ENCODE assay signal across 9 cellular contexts in the genomic region with DNA sequence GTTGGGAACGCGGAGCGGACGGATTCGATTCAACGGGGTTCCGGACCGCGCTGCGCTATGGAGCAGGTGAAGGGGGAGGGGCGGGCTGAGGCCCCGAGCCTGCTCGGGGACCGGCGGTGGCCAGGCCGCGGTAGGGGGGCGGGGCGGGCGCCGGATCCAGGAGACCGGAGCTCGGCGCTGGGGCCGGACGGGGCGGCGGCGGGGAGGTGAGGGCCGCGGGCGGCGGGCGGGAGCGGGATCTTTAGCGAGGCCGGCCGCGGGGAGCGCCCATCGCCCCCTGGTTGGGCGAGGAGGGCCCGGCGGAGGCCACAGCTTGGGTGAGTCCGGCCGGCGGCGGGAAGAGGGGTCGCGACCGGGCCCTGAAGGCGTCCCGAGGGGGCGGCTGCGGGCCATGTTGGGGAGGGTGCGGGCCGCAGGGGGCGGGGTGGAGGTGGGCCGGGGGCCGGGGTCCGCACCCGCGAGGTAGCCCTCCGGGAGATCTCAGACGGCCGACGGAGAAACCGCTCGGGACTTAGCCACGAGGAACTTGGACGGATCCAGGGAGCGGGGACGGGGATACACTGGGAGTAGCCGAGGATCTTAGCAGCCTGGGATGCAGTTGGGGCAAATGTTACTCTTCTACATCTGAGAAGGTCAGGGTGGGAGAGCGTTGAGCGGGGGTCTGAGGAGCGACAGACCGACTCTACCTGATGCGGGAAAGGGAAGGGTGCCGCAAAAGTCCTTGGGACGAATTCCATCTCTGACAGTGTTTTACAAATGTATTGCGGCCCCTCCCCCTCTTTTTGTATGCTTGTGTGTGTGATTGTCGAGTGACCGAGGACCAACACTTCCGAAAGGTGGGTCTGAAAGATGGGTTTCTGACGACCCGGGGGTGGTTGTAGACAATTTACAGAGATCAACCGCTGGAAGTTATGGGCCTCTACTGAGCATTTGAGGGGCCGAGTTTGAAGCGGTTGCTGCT. TPM values are rescaled to one million over a fixed set of nuclear protein-coding genes. Genes with fewer than 3 reads are reported as not detected.
A peak's percentile ranks its signal among the peaks of the same experiment; 100 is the strongest.
DNase-seq lines count a peak whose midpoint lies in the region; ATAC-seq, FAIRE-seq and TF ChIP-seq lines count a peak whose summit lies in the region.
"Had no signal": no experiment of that assay in that cellular context is flagged by ENCODE, and none has a peak within 500 bp of the region (broad histone marks: within the 10 kb centered on the region; RNA-seq: fewer than 3 reads in every experiment).

No MANE protein-coding gene starts in this region.

- intact Hi-C loops in activated naive CD4-positive, alpha-beta T cell treated with anti-CD3 and anti-CD28 coated beads for 36 hours (cut with micrococcal nuclease) = loop anchor here (1.0 to 5.0 kb wide), 5 partner anchors 20 to 591 kb away; partner anchors contain the start of genes ESRRA, MACROD1, MARK2 and RPS6KA4

- no peak overlapping the region for H3K4me3 ChIP-seq in HUES48 (ENCODE audit: low read depth, low read length)

- no peak overlapping the region for H3K9ac ChIP-seq in HUES48 (ENCODE audit: low read depth, low read length)

- peaks cover 55% of the 10 kb centered on the region for H3K4me1 Mint-ChIP-seq in activated naive CD4-positive, alpha-beta T cell treated with anti-CD3 and anti-CD28 coated beads for 36 hours (ENCODE audit: low read depth)
- peaks cover 21 to 56% (median 45%) of the 10 kb centered on the region in 4 donors for H3K4me1 Mint-ChIP-seq in naive thymus-derived CD8-positive, alpha-beta T cell

- H3K27ac Mint-ChIP-seq in activated naive CD4-positive, alpha-beta T cell treated with anti-CD3 and anti-CD28 coated beads for 36 hours = peak overlapping the region; percentile 94
- H3K27ac Mint-ChIP-seq in naive thymus-derived CD8-positive, alpha-beta T cell = peak overlapping the region; percentile 91 to 99 (median 96)

- H3K9me3 Mint-ChIP-seq in activated naive CD4-positive, alpha-beta T cell treated with anti-CD3 and anti-CD28 coated beads for 36 hours = no peaks in the 10 kb centered on the region
- no peaks in the 10 kb centered on the region for H3K9me3 Mint-ChIP-seq in naive thymus-derived CD8-positive, alpha-beta T cell

- peak overlapping the region; percentile 80 for H3K27ac ChIP-seq in HUES48 (ENCODE audit: low read depth, low read length)
- H3K27ac ChIP-seq: neutrophil had no signal

- no peaks in the 10 kb centered on the region for H3K27me3 Mint-ChIP-seq in activated naive CD4-positive, alpha-beta T cell treated with anti-CD3 and anti-CD28 coated beads for 36 hours (ENCODE audit: low read depth)
- peaks cover 0 to 2% (median 0%) of the 10 kb centered on the region in 5 donors for H3K27me3 Mint-ChIP-seq in naive thymus-derived CD8-positive, alpha-beta T cell

- no peak for ATAC-seq in naive thymus-derived CD8-positive, alpha-beta T cell
- no peak for ATAC-seq in HG03342 (IDR thresholded peaks at IDR 0.05; ENCODE audit: unreplicated experiment)
- no peak for ATAC-seq in HG02759 (IDR thresholded peaks at IDR 0.05; ENCODE audit: unreplicated experiment)

- peaks cover 7% of the 10 kb centered on the region; the same call in 1 of the 2 replicates for H3K4me1 ChIP-seq in HUES48 (ENCODE audit: control insufficient read depth, insufficient read depth, low read length)

- no peak overlapping the region for H3K4me3 Mint-ChIP-seq in activated naive CD4-positive, alpha-beta T cell treated with anti-CD3 and anti-CD28 coated beads for 36 hours
- H3K4me3 Mint-ChIP-seq in naive thymus-derived CD8-positive, alpha-beta T cell = peak overlapping the region in 8 of 10 donors; percentile 96 to 100 (median 98)

- H3K9me3 ChIP-seq in HUES48 (ENCODE audit: control insufficient read depth, insufficient read depth, low read length) = no peaks in the 10 kb centered on the region
- H3K9me3 ChIP-seq: neutrophil had no signal

- POLR2A ChIA-PET in naive thymus-derived CD8-positive, alpha-beta T cell (lab: Charles Lee) = interaction anchor here (0.6 to 4.0 kb wide), 26 partner anchors 16 to 1533 kb away, joined by 3 to 58 read pairs (median 4); partner anchors contain the start of genes CCDC88B, ESRRA, FERMT3 and FKBP2

- H3K36me3 Mint-ChIP-seq in activated naive CD4-positive, alpha-beta T cell treated with anti-CD3 and anti-CD28 coated beads for 36 hours (ENCODE audit: low read depth) = peaks cover 12% of the 10 kb centered on the region
- peaks cover 0 to 25% (median 0%) of the 10 kb centered on the region in 3 donors for H3K36me3 Mint-ChIP-seq in naive thymus-derived CD8-positive, alpha-beta T cell

- H3K27me3 ChIP-seq in HUES48 (ENCODE audit: control insufficient read depth, insufficient read depth, low read length) = no peaks in the 10 kb centered on the region
- H3K27me3 ChIP-seq: neutrophil had no signal

- no peak for FAIRE-seq in D721Med (lab: Jason Lieb, UNC)

- peaks cover 15% of the 10 kb centered on the region for H3K36me3 ChIP-seq in HUES48 (ENCODE audit: control insufficient read depth, insufficient read depth, low read length)
- H3K36me3 ChIP-seq: neutrophil had no signal

- DNase-seq in D721Med (ENCODE audit: insufficient read length, low spot score) (no peak), NCI-H2107 treated with DMSO at 0.1 percent for 48 hours (lab: John Stamatoyannopoulos, UW; ENCODE audit: unreplicated experiment) (no peak), CD1c-positive myeloid dendritic cell (ENCODE audit: extremely low spot score) (no peak)
- peak; percentile 60 for DNase-seq in activated naive CD4-positive, alpha-beta T cell treated with anti-CD3 and anti-CD28 coated beads for 36 hours
- peak in 5 of 10 donors; percentile 23 to 44 (median 36) for DNase-seq in naive thymus-derived CD8-positive, alpha-beta T cell

- CTCF ChIA-PET in activated naive CD4-positive, alpha-beta T cell treated with anti-CD3 and anti-CD28 coated beads for 36 hours (lab: Charles Lee) = interaction anchor here (0.7 to 4.7 kb wide), 6 partner anchors 9 to 118 kb away, joined by 3 to 25 read pairs (median 4); partner anchors contain the start of gene FERMT3

- TF ChIP-seq CTCF in D721Med (IDR thresholded peaks at IDR 0.05; ENCODE audit: insufficient read depth, missing control alignments) = peak; percentile 12

RNA-seq across cellular contexts. Expression of gene STIP1, which starts 0.5 kb away (rescaled TPM):
- 100 to 1,000 TPM; 264 to 272 TPM for total RNA-seq in activated naive CD4-positive, alpha-beta T cell treated with anti-CD3 and anti-CD28 coated beads for 36 hours
- total RNA-seq in naive thymus-derived CD8-positive, alpha-beta T cell = 100 to 1,000 TPM; 110 to 114 TPM
- polyA plus RNA-seq in naive thymus-derived CD8-positive, alpha-beta T cell = 100 to 1,000 TPM in 1 of 3 donors, 10 to 100 TPM in 2; 59.4 to 132 (median 66.2) TPM

RNA-seq across cellular contexts. Expression of gene FERMT3, which starts 20.0 kb away (rescaled TPM):
- total RNA-seq in activated naive CD4-positive, alpha-beta T cell treated with anti-CD3 and anti-CD28 coated beads for 36 hours = 100 to 1,000 TPM; 176 to 178 TPM
- 100 to 1,000 TPM; 104 to 108 TPM for total RNA-seq in naive thymus-derived CD8-positive, alpha-beta T cell
- 100 to 1,000 TPM; 125 to 149 (median 129) TPM for polyA plus RNA-seq in naive thymus-derived CD8-positive, alpha-beta T cell

RNA-seq across cellular contexts. Expression of gene MACROD1, which starts 20.6 kb away (rescaled TPM):
- total RNA-seq in activated naive CD4-positive, alpha-beta T cell treated with anti-CD3 and anti-CD28 coated beads for 36 hours = 10 to 100 TPM; 38.7 to 48.6 TPM
- total RNA-seq in naive thymus-derived CD8-positive, alpha-beta T cell = 10 to 100 TPM; 10.8 to 14.4 TPM
- 10 to 100 TPM in 2 of 3 donors, 1 to 10 TPM in 1; 7.3 to 14.4 (median 10.7) TPM for polyA plus RNA-seq in naive thymus-derived CD8-positive, alpha-beta T cell

RNA-seq across cellular contexts. Expression of gene TRPT1, which starts 39.5 kb away (rescaled TPM):
- 10 to 100 TPM; 18.2 to 18.3 TPM for total RNA-seq in activated naive CD4-positive, alpha-beta T cell treated with anti-CD3 and anti-CD28 coated beads for 36 hours
- 10 to 100 TPM; 40.2 to 41.0 TPM for total RNA-seq in naive thymus-derived CD8-positive, alpha-beta T cell
- 10 to 100 TPM; 47.2 to 54.2 (median 51.4) TPM for polyA plus RNA-seq in naive thymus-derived CD8-positive, alpha-beta T cell

RNA-seq across cellular contexts. Expression of gene NUDT22, which starts 39.6 kb away (rescaled TPM):
- total RNA-seq in activated naive CD4-positive, alpha-beta T cell treated with anti-CD3 and anti-CD28 coated beads for 36 hours = 10 to 100 TPM; 51.4 to 51.9 TPM
- total RNA-seq in naive thymus-derived CD8-positive, alpha-beta T cell = 10 to 100 TPM; 77.1 to 83.8 TPM
- polyA plus RNA-seq in naive thymus-derived CD8-positive, alpha-beta T cell = 10 to 100 TPM; 43.4 to 50.4 (median 48.2) TPM
